8 cellular contexts compared by ENCODE assay signal in the genomic region with DNA sequence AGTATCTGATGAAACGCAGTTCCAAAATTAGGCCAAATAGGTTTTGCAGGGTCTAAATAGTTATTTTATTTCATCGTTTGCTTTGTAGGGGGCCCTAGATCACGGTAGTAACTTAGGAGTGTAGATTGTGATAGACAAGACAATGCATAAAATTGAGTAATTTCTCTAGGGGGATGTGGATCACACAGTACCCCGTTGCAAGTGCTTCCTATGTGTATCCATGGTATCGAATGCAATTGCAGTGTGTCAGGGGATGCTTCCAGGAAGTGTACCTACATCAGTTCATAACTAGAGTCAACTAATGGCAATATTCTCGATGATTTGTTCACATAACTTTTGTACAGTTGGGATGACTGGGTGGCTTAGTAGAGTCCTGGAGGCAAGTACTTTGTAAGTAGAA. TPM values are rescaled to one million over a fixed set of nuclear protein-coding genes. Genes with fewer than 3 reads are reported as not detected.
A peak's percentile ranks its signal among the peaks of the same experiment; 100 is the strongest.
DNase-seq lines count a peak whose midpoint lies in the region; ATAC-seq and TF ChIP-seq lines count a peak whose summit lies in the region.

No MANE protein-coding gene starts in this region.

- peak overlapping the region; percentile 82 to 99 (median 84) for H3K4me3 ChIP-seq in fibroblast of lung (replicated peaks in 1 of 4; ENCODE audit: control extremely low read depth in 1 of 4, insufficient read depth in 1 of 4, low read depth in 3 of 4, low read length in 4 of 4)

- H3K27me3 ChIP-seq in fibroblast of lung (ENCODE audit: control insufficient read depth, insufficient read depth, low read length): no peaks in the 10 kb centered on the region

- no peaks in the 10 kb centered on the region for H3K4me1 ChIP-seq in fibroblast of lung (ENCODE audit: control insufficient read depth, extremely low read depth, insufficient read depth, low read length)

- no peaks in the 10 kb centered on the region for H4K20me1 ChIP-seq in fibroblast of lung (ENCODE audit: control insufficient read depth, extremely low read depth, insufficient read depth, low read length)

- DNase-seq in stimulated activated CD4-positive, alpha-beta T cell treated with anti-CD3 and anti-CD28 coated beads, Interleukin-15, amount 100 ng/mL, for 24 hours: peak; percentile 13
- no peak for DNase-seq in stimulated activated CD4-positive, alpha-beta T cell treated with anti-CD3 and anti-CD28 coated beads, Interleukin-4, amount 100 ng/mL, for 1 hour
- DNase-seq in SW480 (ENCODE audit: low spot score) (peak; percentile 34), fibroblast of lung (ENCODE audit: low read depth in 2 of 2) (peak in 1 of 2 donors; percentile 29), pons (ENCODE audit: low spot score) (peak; percentile 13), Ammon's horn (ENCODE audit: low spot score) (no peak)
- no peak for DNase-seq in activated CD8-positive, alpha-beta memory T cell treated with anti-CD3 and anti-CD28 coated beads for 24 hours

- H2AFZ ChIP-seq in fibroblast of lung (ENCODE audit: low read length): no peak overlapping the region

- H3K9me3 ChIP-seq in fibroblast of lung (ENCODE audit: control insufficient read depth, insufficient read depth, low read depth, low read length): no peaks in the 10 kb centered on the region

- ATAC-seq in HG02588 (IDR thresholded peaks at IDR 0.05; ENCODE audit: unreplicated experiment): no peak

- peaks cover 5% of the 10 kb centered on the region for H3K36me3 ChIP-seq in fibroblast of lung (ENCODE audit: control insufficient read depth, insufficient read depth, low read length)

- no peak for TF ChIP-seq CTCF in fibroblast of lung (conservative IDR thresholded peaks at IDR 0.05 in 1 of 2, IDR thresholded peaks at IDR 0.05 in 1 of 2; ENCODE audit: low read depth in 1 of 2, low read length in 2 of 2)

- peaks cover 45% of the 10 kb centered on the region for H3K79me2 ChIP-seq in fibroblast of lung (ENCODE audit: control insufficient read depth, insufficient read depth, low read length)

- peak overlapping the region; percentile 94 for H3K4me2 ChIP-seq in fibroblast of lung (ENCODE audit: extremely low read depth, insufficient read depth, low read length)

- peak overlapping the region; percentile 77 for H3K9ac ChIP-seq in fibroblast of lung (ENCODE audit: insufficient read depth, low read length)

- peak overlapping the region; percentile 79 for H3K27ac ChIP-seq in fibroblast of lung (ENCODE audit: insufficient read depth, low read length)

RNA-seq across cellular contexts. Expression of gene SSB, which starts 0.9 kb away (rescaled TPM):
- 83.6 and 88.9 TPM in 2 replicates for total RNA-seq in fibroblast of lung
- 121 and 138 TPM in 2 replicates for polyA plus RNA-seq in fibroblast of lung
- 112 and 139 TPM in 2 replicates for polyA plus RNA-seq in fibroblast of lung (2012)
- polyA minus RNA-seq in fibroblast of lung (ENCODE audit: low replicate concordance): 0.79 and 3.0 TPM in 2 replicates

RNA-seq across cellular contexts. Expression of gene METTL5, which starts 25.1 kb away (rescaled TPM):
- total RNA-seq in fibroblast of lung: 44.7 and 50.9 TPM in 2 replicates
- 52.9 and 54.5 TPM in 2 replicates for polyA plus RNA-seq in fibroblast of lung
- 63.2 and 77.5 TPM in 2 replicates for polyA plus RNA-seq in fibroblast of lung (2012)
- 14.0 TPM in 1 of 2 replicates, not detected in the other for polyA minus RNA-seq in fibroblast of lung (ENCODE audit: low replicate concordance)

RNA-seq across cellular contexts. Expression of gene UBR3, which starts 27.7 kb away (rescaled TPM):
- total RNA-seq in fibroblast of lung: 28.2 and 39.5 TPM in 2 replicates
- 19.1 and 21.7 TPM in 2 replicates for polyA plus RNA-seq in fibroblast of lung
- polyA plus RNA-seq in fibroblast of lung (2012): 13.3 and 13.6 TPM in 2 replicates
- 4.0 and 5.3 TPM in 2 replicates for polyA minus RNA-seq in fibroblast of lung (ENCODE audit: low replicate concordance)

Comparison
In these comparisons a context has a peak if more than half of its experiments do, and no peak if none do; other contexts are left out.
1. DNase-seq: peak in stimulated activated CD4-positive, alpha-beta T cell treated with anti-CD3 and anti-CD28 coated beads, Interleukin-15, amount 100 ng/mL, for 24 hours (single experiment), SW480 (single experiment) and pons (single experiment); none in stimulated activated CD4-positive, alpha-beta T cell treated with anti-CD3 and anti-CD28 coated beads, Interleukin-4, amount 100 ng/mL, for 1 hour (single experiment), Ammon's horn (single experiment) and activated CD8-positive, alpha-beta memory T cell treated with anti-CD3 and anti-CD28 coated beads for 24 hours (single experiment).